In the genomic region with DNA sequence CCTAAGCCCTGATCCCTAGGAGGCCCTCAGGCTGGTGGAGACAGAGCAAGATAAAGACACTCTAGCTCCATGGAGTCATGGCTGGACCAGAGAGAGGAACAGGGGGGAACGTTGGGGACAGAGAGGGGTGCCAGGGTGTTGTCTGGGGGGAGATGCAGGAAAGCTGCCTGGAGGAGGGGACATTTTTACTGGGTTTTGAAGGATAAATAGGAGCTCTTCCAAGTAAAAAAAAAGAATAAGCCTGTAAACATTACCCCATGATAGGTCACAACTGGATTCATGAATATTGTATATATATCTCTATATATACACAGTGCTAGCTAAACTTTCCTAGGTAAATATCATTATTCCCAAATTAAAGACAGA, we compare ENCODE assay signal across 1 cellular context.
TF ChIP-seq lines count a peak whose summit lies in the region.

No MANE protein-coding gene starts in this region.

TF ChIP-seq in GM23338, 12 proteins besides CTCF, POLR2A, EP300 and RAD21 (continued from another document):
- TF ChIP-seq ZNF462 (CRISPR knock-in tag; IDR thresholded peaks at IDR 0.05) = no peak
- no peak for TF ChIP-seq JUNB (IDR thresholded peaks at IDR 0.05; ENCODE audit: unreplicated experiment)
- no peak for TF ChIP-seq ETS1 (IDR thresholded peaks at IDR 0.05)
- no peak for TF ChIP-seq ZNF331 (CRISPR knock-in tag; IDR thresholded peaks at IDR 0.05; ENCODE audit: low read depth)
- TF ChIP-seq, protein P1, sequence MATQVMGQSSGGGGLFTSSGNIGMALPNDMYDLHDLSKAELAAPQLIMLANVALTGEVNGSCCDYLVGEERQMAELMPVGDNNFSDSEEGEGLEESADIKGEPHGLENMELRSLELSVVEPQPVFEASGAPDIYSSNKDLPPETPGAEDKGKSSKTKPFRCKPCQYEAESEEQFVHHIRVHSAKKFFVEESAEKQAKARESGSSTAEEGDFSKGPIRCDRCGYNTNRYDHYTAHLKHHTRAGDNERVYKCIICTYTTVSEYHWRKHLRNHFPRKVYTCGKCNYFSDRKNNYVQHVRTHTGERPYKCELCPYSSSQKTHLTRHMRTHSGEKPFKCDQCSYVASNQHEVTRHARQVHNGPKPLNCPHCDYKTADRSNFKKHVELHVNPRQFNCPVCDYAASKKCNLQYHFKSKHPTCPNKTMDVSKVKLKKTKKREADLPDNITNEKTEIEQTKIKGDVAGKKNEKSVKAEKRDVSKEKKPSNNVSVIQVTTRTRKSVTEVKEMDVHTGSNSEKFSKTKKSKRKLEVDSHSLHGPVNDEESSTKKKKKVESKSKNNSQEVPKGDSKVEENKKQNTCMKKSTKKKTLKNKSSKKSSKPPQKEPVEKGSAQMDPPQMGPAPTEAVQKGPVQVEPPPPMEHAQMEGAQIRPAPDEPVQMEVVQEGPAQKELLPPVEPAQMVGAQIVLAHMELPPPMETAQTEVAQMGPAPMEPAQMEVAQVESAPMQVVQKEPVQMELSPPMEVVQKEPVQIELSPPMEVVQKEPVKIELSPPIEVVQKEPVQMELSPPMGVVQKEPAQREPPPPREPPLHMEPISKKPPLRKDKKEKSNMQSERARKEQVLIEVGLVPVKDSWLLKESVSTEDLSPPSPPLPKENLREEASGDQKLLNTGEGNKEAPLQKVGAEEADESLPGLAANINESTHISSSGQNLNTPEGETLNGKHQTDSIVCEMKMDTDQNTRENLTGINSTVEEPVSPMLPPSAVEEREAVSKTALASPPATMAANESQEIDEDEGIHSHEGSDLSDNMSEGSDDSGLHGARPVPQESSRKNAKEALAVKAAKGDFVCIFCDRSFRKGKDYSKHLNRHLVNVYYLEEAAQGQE (IDR thresholded peaks at IDR 0.05; ENCODE audit: unreplicated experiment) = no peak
- no peak for TF ChIP-seq CREB1 (CRISPR knock-in tag; IDR thresholded peaks at IDR 0.05; ENCODE audit: low read depth)
TF ChIP-seq in GM23338: peak in this region for 0.
